10 cellular contexts compared by ENCODE assay signal in the genomic region with DNA sequence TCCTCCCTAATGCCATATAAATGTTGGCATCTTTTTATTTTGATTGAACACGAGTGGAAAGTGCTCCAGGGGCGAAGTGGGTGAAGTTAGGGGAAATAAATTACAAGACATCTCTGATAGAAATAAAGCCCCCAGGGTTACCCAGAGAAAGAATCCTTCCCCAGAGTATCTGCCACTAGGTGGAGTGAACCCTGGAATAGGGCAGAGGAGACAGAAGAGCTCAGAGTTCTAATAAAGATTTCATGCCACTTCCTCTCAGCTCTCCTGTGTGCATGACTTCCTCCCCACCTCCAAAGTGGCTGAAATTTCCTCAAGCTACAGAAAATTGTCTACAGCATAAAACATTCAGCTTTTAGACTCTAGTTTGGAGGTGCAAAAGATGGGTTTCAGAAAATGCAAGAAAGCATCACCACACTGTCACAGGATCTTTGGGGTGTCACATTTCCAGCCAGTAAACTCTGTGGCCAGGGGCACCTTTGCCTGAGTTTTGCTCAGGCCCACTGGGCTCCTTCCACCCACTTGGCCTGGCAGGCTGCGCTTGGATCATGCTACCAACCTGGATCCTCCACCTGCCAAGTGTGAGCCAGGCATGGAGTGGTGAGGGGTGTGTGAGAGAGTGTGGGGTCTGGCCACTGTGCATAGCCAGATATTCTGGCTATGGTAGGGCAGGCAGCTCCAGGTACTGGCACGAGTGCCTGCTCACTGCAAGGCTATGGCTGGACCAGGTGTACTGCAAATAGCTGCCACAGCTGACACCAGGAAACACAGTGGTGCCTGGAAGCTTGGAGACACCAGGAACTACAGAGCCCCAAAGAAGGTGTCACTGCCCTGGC.
DNase-seq lines count a peak whose midpoint lies in the region; ATAC-seq and TF ChIP-seq lines count a peak whose summit lies in the region.
"Had no signal": no experiment of that assay in that cellular context is flagged by ENCODE, and none has a peak within 500 bp of the region (broad histone marks: within the 10 kb centered on the region; RNA-seq: fewer than 3 reads in every experiment).

No MANE protein-coding gene starts in this region.

- TF ChIP-seq CTCF in brain microvascular endothelial cell (IDR thresholded peaks at IDR 0.05; ENCODE audit: low read depth, low read length, missing control alignments) (peak; percentile 57), lower lobe of right lung (IDR thresholded peaks at IDR 0.05) (peak; percentile 34)

- H3K36me3 Mint-ChIP-seq in activated T-helper 1 cell treated with anti-CD3 and anti-CD28 coated beads, Interleukin-12 subunit alpha, Interleukin-12 subunit beta, Interleukin-2, Interleukin-4 antibody, amounts not matched to agents 30 ng/mL and 10 ng/mL and 1 ng/mL, durations not matched to agents 14 hours and 24 hours and 36 hours (ENCODE audit: low read depth): no peaks in the 10 kb centered on the region

- no peak overlapping the region for H3K4me3 Mint-ChIP-seq in activated T-helper 1 cell treated with anti-CD3 and anti-CD28 coated beads, Interleukin-12 subunit alpha, Interleukin-12 subunit beta, Interleukin-2, Interleukin-4 antibody, amounts not matched to agents 30 ng/mL and 10 ng/mL and 1 ng/mL, durations not matched to agents 14 hours and 24 hours and 36 hours

- no peak overlapping the region for H3K27ac ChIP-seq in brain microvascular endothelial cell
- H3K27ac ChIP-seq in lower lobe of right lung: no peak overlapping the region
- no peak overlapping the region for H3K27ac ChIP-seq in effector memory CD4-positive, alpha-beta T cell (ENCODE audit: insufficient read depth, low read length, poor library complexity, severe bottlenecking)

- DNase-seq in AML-193 (lab: John Stamatoyannopoulos, UW) (peak; percentile 5 to 29), HT-29 (ENCODE audit: low spot score) (peak; percentile 18), brain microvascular endothelial cell (no peak), lower lobe of right lung (no peak), HAP-1 (ENCODE audit: low spot score in 2 of 2) (no peak)
- no peak for DNase-seq in activated T-helper 1 cell treated with anti-CD3 and anti-CD28 coated beads, Interleukin-12 subunit alpha, Interleukin-12 subunit beta, Interleukin-2, Interleukin-4 antibody, amounts not matched to agents 30 ng/mL and 10 ng/mL and 1 ng/mL, durations not matched to agents 14 hours and 24 hours and 36 hours (ENCODE audit: low spot score)
- no peak for DNase-seq in effector memory CD4-positive, alpha-beta T cell
- no peak for DNase-seq in activated naive CD4-positive, alpha-beta T cell treated with anti-CD3 and anti-CD28 coated beads, Interleukin-2, amount 50 U/mL, for 16 hours
- DNase-seq: DMS79, MG63 had no signal

- intact Hi-C loops in lower lobe of right lung (cut with DNase I): no loop called here
- intact Hi-C loops in activated T-helper 1 cell treated with anti-CD3 and anti-CD28 coated beads, Interleukin-12 subunit alpha, Interleukin-12 subunit beta, Interleukin-2, Interleukin-4 antibody, amounts not matched to agents 30 ng/mL and 10 ng/mL and 1 ng/mL, durations not matched to agents 14 hours and 24 hours and 36 hours (cut with micrococcal nuclease): no loop called here

- peak; percentile 19 to 57 for ATAC-seq in lower lobe of right lung

- peaks cover 11% of the 10 kb centered on the region for H3K9me3 Mint-ChIP-seq in activated T-helper 1 cell treated with anti-CD3 and anti-CD28 coated beads, Interleukin-12 subunit alpha, Interleukin-12 subunit beta, Interleukin-2, Interleukin-4 antibody, amounts not matched to agents 30 ng/mL and 10 ng/mL and 1 ng/mL, durations not matched to agents 14 hours and 24 hours and 36 hours

- in situ Hi-C loops in brain microvascular endothelial cell (cut with HindIII; ENCODE audit: low pct_ligation_motif_present, low sequenced_read_pairs) (no loop called here), HAP-1 (cut with MboI; ENCODE audit: low sequenced_read_pairs) (no loop called here)

- peaks cover 1% of the 10 kb centered on the region for H3K27me3 Mint-ChIP-seq in activated T-helper 1 cell treated with anti-CD3 and anti-CD28 coated beads, Interleukin-12 subunit alpha, Interleukin-12 subunit beta, Interleukin-2, Interleukin-4 antibody, amounts not matched to agents 30 ng/mL and 10 ng/mL and 1 ng/mL, durations not matched to agents 14 hours and 24 hours and 36 hours (ENCODE audit: insufficient read depth)

- H3K4me3 ChIP-seq in brain microvascular endothelial cell (ENCODE audit: low read depth, low read length) (no peak overlapping the region), lower lobe of right lung (no peak overlapping the region), HAP-1 (no peak overlapping the region)
- no peak overlapping the region for H3K4me3 ChIP-seq in effector memory CD4-positive, alpha-beta T cell (ENCODE audit: insufficient read depth, low read depth, low read length, poor library complexity, severe bottlenecking)
- H3K4me3 ChIP-seq: MG63 had no signal

- H3K9me3 ChIP-seq in lower lobe of right lung (no peaks in the 10 kb centered on the region), HAP-1 (no peaks in the 10 kb centered on the region)
- H3K9me3 ChIP-seq in effector memory CD4-positive, alpha-beta T cell (ENCODE audit: control insufficient read depth, low read length): no peaks in the 10 kb centered on the region
- H3K9me3 ChIP-seq: MG63 had no signal

- H3K27me3 ChIP-seq in brain microvascular endothelial cell (replicated peaks) (no peaks in the 10 kb centered on the region), lower lobe of right lung (ENCODE audit: low read depth) (no peaks in the 10 kb centered on the region), HAP-1 (ENCODE audit: low read depth) (no peaks in the 10 kb centered on the region)
- H3K27me3 ChIP-seq in effector memory CD4-positive, alpha-beta T cell (replicated peaks; ENCODE audit: control insufficient read depth, insufficient read depth, low read length, poor library complexity, severe bottlenecking): no peaks in the 10 kb centered on the region
- H3K27me3 ChIP-seq: MG63 had no signal

- no peaks in the 10 kb centered on the region for H3K36me3 ChIP-seq in brain microvascular endothelial cell (replicated peaks)
- H3K36me3 ChIP-seq in lower lobe of right lung: no peaks in the 10 kb centered on the region
- no peaks in the 10 kb centered on the region for H3K36me3 ChIP-seq in HAP-1 (replicated peaks)
- H3K36me3 ChIP-seq in effector memory CD4-positive, alpha-beta T cell (ENCODE audit: control insufficient read depth, insufficient read depth, low read length): no peaks in the 10 kb centered on the region
- H3K36me3 ChIP-seq: MG63 had no signal

- H3K4me1 ChIP-seq in lower lobe of right lung (no peaks in the 10 kb centered on the region), HAP-1 (no peaks in the 10 kb centered on the region)
- H3K4me1 ChIP-seq in effector memory CD4-positive, alpha-beta T cell (ENCODE audit: control insufficient read depth, insufficient read depth, low read length, poor library complexity, severe bottlenecking): peaks cover 15% of the 10 kb centered on the region

- H3K27ac Mint-ChIP-seq in activated T-helper 1 cell treated with anti-CD3 and anti-CD28 coated beads, Interleukin-12 subunit alpha, Interleukin-12 subunit beta, Interleukin-2, Interleukin-4 antibody, amounts not matched to agents 30 ng/mL and 10 ng/mL and 1 ng/mL, durations not matched to agents 14 hours and 24 hours and 36 hours: no peak overlapping the region

- no peaks in the 10 kb centered on the region for H3K4me1 Mint-ChIP-seq in activated T-helper 1 cell treated with anti-CD3 and anti-CD28 coated beads, Interleukin-12 subunit alpha, Interleukin-12 subunit beta, Interleukin-2, Interleukin-4 antibody, amounts not matched to agents 30 ng/mL and 10 ng/mL and 1 ng/mL, durations not matched to agents 14 hours and 24 hours and 36 hours (ENCODE audit: low read depth)

Comparison
In these comparisons a context has a peak if more than half of its experiments do, and no peak if none do; other contexts are left out.
1. DNase-seq: peak in AML-193 (2 of 2) and HT-29 (single experiment); none in brain microvascular endothelial cell (single experiment), lower lobe of right lung (single experiment), activated T-helper 1 cell treated with anti-CD3 and anti-CD28 coated beads, Interleukin-12 subunit alpha, Interleukin-12 subunit beta, Interleukin-2, Interleukin-4 antibody, amounts not matched to agents 30 ng/mL and 10 ng/mL and 1 ng/mL, durations not matched to agents 14 hours and 24 hours and 36 hours (single experiment), HAP-1 (0 of 2), effector memory CD4-positive, alpha-beta T cell (0 of 3) and activated naive CD4-positive, alpha-beta T cell treated with anti-CD3 and anti-CD28 coated beads, Interleukin-2, amount 50 U/mL, for 16 hours (single experiment).